19 cellular contexts compared by ENCODE assay signal in the genomic region with DNA sequence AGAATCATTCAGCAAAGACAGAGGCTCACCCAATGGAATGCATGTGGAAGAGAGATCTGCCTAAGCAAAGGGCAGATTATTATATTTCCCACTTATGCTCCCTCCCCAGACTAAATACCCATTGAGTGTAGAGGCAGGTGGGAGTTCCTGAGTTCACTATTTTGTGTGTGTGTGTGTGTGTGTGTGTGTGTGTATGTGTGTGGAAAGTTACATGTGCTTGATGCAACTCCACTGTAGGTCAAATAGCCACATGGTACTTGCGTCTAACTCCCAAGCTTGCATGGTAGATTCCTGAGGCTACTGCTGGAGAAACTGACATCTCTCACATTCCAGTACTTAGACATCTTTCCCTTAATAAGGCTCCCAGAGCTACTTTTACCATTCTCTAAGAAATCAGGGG.
"Had no signal": no experiment of that assay in that cellular context is flagged by ENCODE, and none has a peak within 500 bp of the region (broad histone marks: within the 10 kb centered on the region; RNA-seq: fewer than 3 reads in every experiment).

No MANE protein-coding gene starts in this region.

- H3K27ac ChIP-seq: brain microvascular endothelial cell, gastroesophageal sphincter, heart right ventricle, pancreas, stomach, testis, upper lobe of left lung, VCaP had no signal

- H3K4me3 Mint-ChIP-seq: activated naive CD4-positive, alpha-beta T cell treated with anti-CD3 and anti-CD28 coated beads, Interleukin-2, amount 10 ng/mL, durations not matched to agents 7 days and 5 days; central memory CD8-positive, alpha-beta T cell had no signal

- H3K4me1 ChIP-seq: testis had no signal

- DNase-seq: activated naive CD4-positive, alpha-beta T cell treated with anti-CD3 and anti-CD28 coated beads, Interleukin-2, amount 10 ng/mL, durations not matched to agents 7 days and 5 days; amniotic stem cell; brain microvascular endothelial cell; effector memory CD4-positive, alpha-beta T cell; heart right ventricle; naive thymus-derived CD4-positive, alpha-beta T cell; pancreas; stimulated activated CD4-positive, alpha-beta T cell treated with anti-CD3 and anti-CD28 coated beads, Interleukin-12 subunit alpha, Interleukin-12 subunit beta, amount 100 ng/mL, for 4 hours; stimulated activated CD4-positive, alpha-beta T cell treated with anti-CD3 and anti-CD28 coated beads, Interleukin-2, amount 100 ng/mL, for 24 hours; stomach; T-helper 1 cell; testis; upper lobe of left lung had no signal

- H3K27me3 Mint-ChIP-seq: central memory CD8-positive, alpha-beta T cell; naive thymus-derived CD4-positive, alpha-beta T cell had no signal

- H3K4me3 ChIP-seq: gastroesophageal sphincter, heart right ventricle, pancreas, stomach, testis, upper lobe of left lung had no signal

- H3K9me3 ChIP-seq: gastroesophageal sphincter, heart right ventricle, pancreas, stomach, testis, upper lobe of left lung had no signal

- H3K9me3 Mint-ChIP-seq: activated naive CD4-positive, alpha-beta T cell treated with anti-CD3 and anti-CD28 coated beads, Interleukin-2, amount 10 ng/mL, durations not matched to agents 7 days and 5 days; activated T-helper 2 cell treated with anti-CD3 and anti-CD28 coated beads, Interferon-gamma antibody, Interleukin-2, Interleukin-4, amounts not matched to agents 10 μg/mL and 5 μg/mL and 100 μg/mL, durations not matched to agents 14 hours and 24 hours and 36 hours; central memory CD8-positive, alpha-beta T cell; naive thymus-derived CD4-positive, alpha-beta T cell had no signal

- ATAC-seq: gastroesophageal sphincter; heart right ventricle; left lobe of liver; naive thymus-derived CD4-positive, alpha-beta T cell; pancreas; SK-N-SH treated with all-trans-retinoic acid at 6 μM for 48 hours had no signal

- H3K27me3 ChIP-seq: brain microvascular endothelial cell, gastroesophageal sphincter, heart right ventricle, pancreas, stomach, testis, upper lobe of left lung had no signal

- H3K27ac Mint-ChIP-seq: activated naive CD4-positive, alpha-beta T cell treated with anti-CD3 and anti-CD28 coated beads, Interleukin-2, amount 10 ng/mL, durations not matched to agents 7 days and 5 days; activated T-helper 2 cell treated with anti-CD3 and anti-CD28 coated beads, Interferon-gamma antibody, Interleukin-2, Interleukin-4, amounts not matched to agents 10 μg/mL and 5 μg/mL and 100 μg/mL, durations not matched to agents 14 hours and 24 hours and 36 hours had no signal
